Comparison of ENCODE assay signal across 10 cellular contexts in the genomic region with DNA sequence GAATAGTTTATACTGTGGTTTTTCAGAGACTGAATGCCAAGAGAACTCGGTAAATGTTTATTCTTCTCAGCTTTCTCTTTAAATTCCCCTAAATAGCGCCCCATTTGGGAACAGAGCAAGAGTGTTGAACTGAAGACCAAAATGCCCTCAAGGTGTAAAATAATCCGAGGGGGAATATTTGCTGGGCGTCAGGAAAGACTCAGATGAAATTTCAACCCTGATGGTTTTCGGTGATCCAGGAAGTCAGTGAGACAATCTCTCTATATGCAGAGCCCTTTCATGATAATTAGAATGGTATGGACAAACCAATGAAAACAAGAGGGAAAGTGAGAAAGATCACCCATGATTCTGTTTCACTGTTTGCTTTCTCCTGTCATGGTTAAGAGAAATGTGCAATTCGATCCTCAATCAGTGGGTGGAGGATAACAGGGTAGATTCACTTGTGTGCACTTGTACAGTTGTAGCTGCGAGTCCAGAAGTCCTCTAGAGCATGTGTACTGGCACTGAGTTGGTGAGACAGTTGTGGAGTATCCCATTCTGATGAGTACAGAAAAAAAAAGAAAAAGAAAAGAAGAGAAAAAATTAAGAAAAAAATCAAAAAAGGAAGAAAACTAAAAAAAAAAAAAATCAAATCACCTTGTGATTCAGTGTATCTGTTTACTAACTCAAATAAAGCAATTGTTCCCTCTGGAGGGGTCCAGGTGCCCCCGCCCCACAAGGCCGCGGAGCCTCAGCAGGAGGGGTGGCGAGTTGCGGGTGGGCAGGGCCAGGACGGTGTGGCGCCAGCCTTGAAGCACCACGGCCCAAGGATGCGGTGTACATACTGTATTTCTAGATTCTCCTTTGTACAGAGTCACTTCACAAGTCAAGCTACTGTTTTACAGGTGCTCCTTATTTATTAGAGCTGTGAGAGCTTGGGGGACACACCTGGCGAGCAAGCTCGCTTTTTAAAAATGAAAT.
DNase-seq lines count a peak whose midpoint lies in the region; ATAC-seq and TF ChIP-seq lines count a peak whose summit lies in the region.
"Had no signal": no experiment of that assay in that cellular context is flagged by ENCODE, and none has a peak within 500 bp of the region (broad histone marks: within the 10 kb centered on the region; RNA-seq: fewer than 3 reads in every experiment).

No MANE protein-coding gene starts in this region.

- CTCF ChIA-PET in PC-3 (lab: Charles Lee), result no interaction called here

- H3K27me3 ChIP-seq in KMS-11 (ENCODE audit: insufficient read depth, low read depth) (no peaks in the 10 kb centered on the region), PC-3 (ENCODE audit: low read length) (no peaks in the 10 kb centered on the region), iPS-20b (ENCODE audit: insufficient read depth, low read length) (no peaks in the 10 kb centered on the region)

- H3K79me2 ChIP-seq in KMS-11 (ENCODE audit: insufficient read depth, low read depth), result no peaks in the 10 kb centered on the region
- no peaks in the 10 kb centered on the region for H3K79me2 ChIP-seq in PC-3 (ENCODE audit: low read length)

- DNase-seq in DMS153 treated with DMSO at 0.1 percent for 48 hours (lab: John Stamatoyannopoulos, UW; ENCODE audit: unreplicated experiment) (peak; percentile 54), PC-3 (peak; percentile 51), iPS-NIHi11 (ENCODE audit: low spot score) (no peak), MV-4-11 (lab: John Stamatoyannopoulos, UW) (no peak)
- no peak for DNase-seq in activated CD4-positive, CD25-positive, alpha-beta regulatory T cell (lab: John Stamatoyannopoulos, UW)
- DNase-seq: cerebellar nuclear complex, GDM1 had no signal

- no TSS peak for BruUV-seq in PC-3 (replicated peaks; lab: Mats Ljungman, UMichigan)

- TF ChIP-seq CTCF in KMS-11 (conservative IDR thresholded peaks at IDR 0.05; ENCODE audit: low read depth, low read length), result no peak
- TF ChIP-seq CTCF in PC-3 (conservative IDR thresholded peaks at IDR 0.05; ENCODE audit: low read depth, low read length), result no peak

- H3K36me3 ChIP-seq in KMS-11 (ENCODE audit: insufficient read depth) (no peaks in the 10 kb centered on the region), PC-3 (ENCODE audit: low read depth, low read length) (no peaks in the 10 kb centered on the region), iPS-20b (ENCODE audit: insufficient read depth, low read depth, low read length) (no peaks in the 10 kb centered on the region)

- H3K4me3 ChIP-seq in KMS-11 (IDR thresholded peaks at IDR 0.05; ENCODE audit: insufficient read depth, low read depth, low read length) (no peak overlapping the region), PC-3 (ENCODE audit: low read length) (peak overlapping the region; percentile 39; the same call in 1 of the 2 replicates), iPS-20b (ENCODE audit: low read length) (no peak overlapping the region)

- H3K27ac ChIP-seq in KMS-11 (no peak overlapping the region), PC-3 (ENCODE audit: low read length) (peak overlapping the region; percentile 13; the same call in 1 of the 2 replicates), iPS-20b (ENCODE audit: low read length) (peak overlapping the region; percentile 7)

- intact Hi-C loops in PC-3 (cut with micrococcal nuclease), result no loop called here

- H4K20me1 ChIP-seq in KMS-11 (ENCODE audit: insufficient read depth), result no peaks in the 10 kb centered on the region
- H4K20me1 ChIP-seq in PC-3 (ENCODE audit: low read length), result no peaks in the 10 kb centered on the region

- peak; percentile 63 for ATAC-seq in PC-3
- ATAC-seq in HG03025 (IDR thresholded peaks at IDR 0.05; ENCODE audit: low FRiP score, unreplicated experiment), result no peak

- POLR2A ChIA-PET in PC-3 (lab: Charles Lee; ENCODE audit: unreplicated experiment), result no interaction called here

- no peaks in the 10 kb centered on the region for H3K9me2 ChIP-seq in PC-3 (replicated peaks; ENCODE audit: low read length)

- H2AFZ ChIP-seq in KMS-11 (ENCODE audit: low read depth) (no peak overlapping the region), PC-3 (ENCODE audit: low read length) (peak overlapping the region; percentile 58)

- H3K4me2 ChIP-seq in KMS-11 (peak overlapping the region; percentile 76; the same call in 1 of the 2 replicates), PC-3 (ENCODE audit: low read length) (peak overlapping the region; percentile 62)

- H3K4me1 ChIP-seq in KMS-11 (ENCODE audit: low read depth, poor library complexity, severe bottlenecking) (peaks cover 41% of the 10 kb centered on the region), PC-3 (ENCODE audit: insufficient read depth, low read length) (peaks cover 15% of the 10 kb centered on the region), iPS-20b (ENCODE audit: insufficient read depth, low read length) (peaks cover 7% of the 10 kb centered on the region; the same call in 1 of the 2 replicates)

- no peak overlapping the region for H3K9ac ChIP-seq in KMS-11
- H3K9ac ChIP-seq in PC-3 (ENCODE audit: low read length), result no peak overlapping the region
- H3K9ac ChIP-seq in iPS-20b (ENCODE audit: low read depth, low read length), result no peak overlapping the region

- H3F3A ChIP-seq in PC-3 (ENCODE audit: low read length, unreplicated experiment), result no peaks in the 10 kb centered on the region

- H3K9me3 ChIP-seq in PC-3 (ENCODE audit: low read length) (no peaks in the 10 kb centered on the region), iPS-20b (ENCODE audit: insufficient read depth, low read depth, low read length) (no peaks in the 10 kb centered on the region)

Comparison
In these comparisons a context has a peak if more than half of its experiments do, and no peak if none do; other contexts are left out.
1. DNase-seq: peak in DMS153 treated with DMSO at 0.1 percent for 48 hours (single experiment) and PC-3 (single experiment); none in iPS-NIHi11 (single experiment), activated CD4-positive, CD25-positive, alpha-beta regulatory T cell (0 of 4) and MV-4-11 (single experiment).